ENCODE assay signal across 8 cellular contexts in genomic region chr19:19063183-19064097, GRCh38. TPM values are rescaled to one million over a fixed set of nuclear protein-coding genes. Genes with fewer than 3 reads are reported as not detected.
DNase-seq lines count a peak whose midpoint lies in the region; ATAC-seq and TF ChIP-seq lines count a peak whose summit lies in the region.

A gene with protein sequence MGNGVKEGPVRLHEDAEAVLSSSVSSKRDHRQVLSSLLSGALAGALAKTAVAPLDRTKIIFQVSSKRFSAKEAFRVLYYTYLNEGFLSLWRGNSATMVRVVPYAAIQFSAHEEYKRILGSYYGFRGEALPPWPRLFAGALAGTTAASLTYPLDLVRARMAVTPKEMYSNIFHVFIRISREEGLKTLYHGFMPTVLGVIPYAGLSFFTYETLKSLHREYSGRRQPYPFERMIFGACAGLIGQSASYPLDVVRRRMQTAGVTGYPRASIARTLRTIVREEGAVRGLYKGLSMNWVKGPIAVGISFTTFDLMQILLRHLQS (plus strand): TSS chr19:19063994. CDS start chr19:19096125, 32,131 bp downstream.

- H3K4me3 ChIP-seq in CD8-positive, alpha-beta T cell (ENCODE audit: low read depth, low read length), result peak within 1 kb of the TSS; percentile 61
- peak within 1 kb of the TSS; percentile 58 for H3K4me3 ChIP-seq in lung

- ATAC-seq in CD8-positive, alpha-beta T cell, result peak; percentile 90
- ATAC-seq in GM19468 (IDR thresholded peaks at IDR 0.05; ENCODE audit: extremely low read depth, unreplicated experiment) (peak; percentile 84), lung (ENCODE audit: insufficient read depth, low FRiP score) (peak; percentile 94)

- no peaks in the 10 kb centered on the region for H3K27me3 Mint-ChIP-seq in CD8-positive, alpha-beta T cell (ENCODE audit: low read depth)

- POLR2A ChIA-PET in CD8-positive, alpha-beta T cell (lab: Charles Lee), result interaction anchor here (0.5 to 1.1 kb wide), 2 partner anchors 76 to 144 kb away, joined by 3 to 5 read pairs; partner anchors contain the start of genes COPE and DDX49

- H3K4me3 Mint-ChIP-seq in CD8-positive, alpha-beta T cell, result peak within 1 kb of the TSS; percentile 89

- peak within 1 kb of the TSS; percentile 47 for H3K27ac ChIP-seq in CD8-positive, alpha-beta T cell (ENCODE audit: low read depth, low read length)
- H3K27ac ChIP-seq in lung (ENCODE audit: low read depth in 1 of 2, low read length in 1 of 2), result peak within 1 kb of the TSS; percentile 87 to 88

- H3K4me1 ChIP-seq in CD8-positive, alpha-beta T cell (ENCODE audit: insufficient read depth, low read length), result peaks cover 23% of the 10 kb centered on the region
- H3K4me1 ChIP-seq in lung (ENCODE audit: control insufficient read depth in 2 of 2, insufficient read depth in 2 of 2, low read length in 2 of 2), result peaks cover 8 to 15% of the 10 kb centered on the region in 2 donors

- no peaks in the 10 kb centered on the region for H3K9me3 Mint-ChIP-seq in CD8-positive, alpha-beta T cell

- TF ChIP-seq CTCF in CD8-positive, alpha-beta T cell (IDR thresholded peaks at IDR 0.05), result no peak
- no peak for TF ChIP-seq CTCF in lung (IDR thresholded peaks at IDR 0.05; ENCODE audit: control extremely low read depth, extremely low read depth)

- peaks cover 32% of the 10 kb centered on the region for H3K4me1 Mint-ChIP-seq in CD8-positive, alpha-beta T cell (ENCODE audit: low read depth)

- H3K36me3 ChIP-seq in CD8-positive, alpha-beta T cell (ENCODE audit: insufficient read depth, low read length), result no peaks in the 10 kb centered on the region
- peaks cover 0 to 8% of the 10 kb centered on the region in 2 donors for H3K36me3 ChIP-seq in lung (ENCODE audit: control insufficient read depth in 2 of 2, insufficient read depth in 2 of 2, low read length in 2 of 2)

- CTCF ChIA-PET in CD8-positive, alpha-beta T cell (lab: Charles Lee), result interaction anchor here (1.1 to 2.7 kb wide), 4 partner anchors 10 to 161 kb away, joined by 3 to 15 read pairs (median 4); no protein-coding TSS in a partner anchor

- intact Hi-C loops in CD8-positive, alpha-beta T cell (cut with DNase I, micrococcal nuclease), result loop anchor here (1.0 to 10.0 kb wide), 12 partner anchors 30 to 541 kb away; partner anchors contain the start of genes ARMC6 (in 2 of the 2), BORCS8 (in 2 of the 2), COPE (in 2 of the 2) and DDX49 (in 2 of the 2)

- H3K27me3 ChIP-seq in CD8-positive, alpha-beta T cell (ENCODE audit: insufficient read depth, low read length), result no peaks in the 10 kb centered on the region
- no peaks in the 10 kb centered on the region for H3K27me3 ChIP-seq in lung (ENCODE audit: control insufficient read depth, insufficient read depth)

- WGBS in lung, 2 donors, result 4% methylated on average over 76 to 77 of the region's 77 CpGs

- peaks cover 15% of the 10 kb centered on the region for H3K36me3 Mint-ChIP-seq in CD8-positive, alpha-beta T cell

- H3K27ac Mint-ChIP-seq in CD8-positive, alpha-beta T cell, result peak within 1 kb of the TSS; percentile 88

- H3K9me3 ChIP-seq in CD8-positive, alpha-beta T cell (ENCODE audit: low read length), result no peaks in the 10 kb centered on the region
- H3K9me3 ChIP-seq in lung (ENCODE audit: control insufficient read depth in 2 of 2, insufficient read depth in 1 of 2, low read length in 1 of 2), result no peaks in the 10 kb centered on the region

- peak; percentile 97 to 100 (median 98) for DNase-seq in CD8-positive, alpha-beta T cell
- DNase-seq in HS-5 (ENCODE audit: low read depth), result peak; percentile 98
- DNase-seq in NK-92 treated with Interleukin-12 subunit alpha and Interleukin-12 subunit beta, amount 100 ng/mL, for 24 hours (lab: John Stamatoyannopoulos, UW), result peak; percentile 99
- DNase-seq in activated CD8-positive, alpha-beta memory T cell treated with anti-CD3 and anti-CD28 coated beads for 24 hours, result peak; percentile 99
- DNase-seq in effector CD4-positive, alpha-beta T cell, result peak; percentile 98
- DNase-seq in lung (ENCODE audit: low spot score), result peak; percentile 99
- peak; percentile 96 to 97 (median 97) for DNase-seq in stimulated activated CD4-positive, alpha-beta T cell treated with anti-CD3 and anti-CD28 coated beads, TNF-alpha, amount 100 ng/mL, for 4 hours (ENCODE audit: low read depth in 3 of 3)

RNA-seq across cellular contexts. Expression of the gene that starts here (rescaled TPM):
- 10 to 100 TPM in 1 of 2 experiments, 1 to 10 TPM in 1; 8.3 to 10.6 TPM for total RNA-seq in CD8-positive, alpha-beta T cell
- 10 to 100 TPM in 1 of 2 donors, 1 to 10 TPM in 1; 7.5 to 10.1 TPM for total RNA-seq in lung
- 1 to 10 TPM; 5.8 to 6.4 TPM for polyA plus RNA-seq in lung

Comparison
In these comparisons a context has a peak if more than half of its experiments do, and no peak if none do; other contexts are left out.
1. Peak in every context shown above with its lines: DNase-seq, ATAC-seq, H3K4me3 ChIP-seq and H3K27ac ChIP-seq.